Comparison of ENCODE assay signal across 25 cellular contexts in genomic region chr11:79942071-79942470, GRCh38.
"Had no signal": no experiment of that assay in that cellular context is flagged by ENCODE, and none has a peak within 500 bp of the region (broad histone marks: within the 10 kb centered on the region; RNA-seq: fewer than 3 reads in every experiment).

No MANE protein-coding gene starts in this region.

- H3K27me3 ChIP-seq: gastrocnemius medialis, neutrophil, ovary, upper lobe of left lung had no signal

- ATAC-seq: activated T-cell treated with anti-CD3 and anti-CD28 coated beads, Interleukin-2, amount 50 U/mL, for 72 hours; gastrocnemius medialis; left ventricle myocardium superior; natural killer cell treated with Interleukin-12 subunit alpha and Interleukin-12 subunit beta and Interleukin-15 and Interleukin-18, amount 100 ng/mL, for 72 hours; stimulated activated naive B cell treated with anti-CD40 and anti-IgM and Interleukin-4, amounts not matched to agents 10 μg/mL and 1 μg/mL and 100 μg/mL, for 72 hours had no signal

- H3K9me3 Mint-ChIP-seq: activated B cell treated with CpG ODN at 0.5 μM for 24 hours; activated naive CD4-positive, alpha-beta T cell treated with anti-CD3 and anti-CD28 coated beads for 36 hours; brain had no signal

- H3K9me3 ChIP-seq: gastrocnemius medialis, neutrophil, ovary, prostate gland, thoracic aorta, upper lobe of left lung had no signal

- H3K27me3 Mint-ChIP-seq: activated B cell treated with CpG ODN at 0.5 μM for 24 hours; activated CD4-positive, alpha-beta memory T cell treated with anti-CD3 and anti-CD28 coated beads, Interleukin-2, amount 10 ng/mL, durations not matched to agents 7 days and 5 days; natural killer cell treated with Interleukin-12 subunit alpha and Interleukin-12 subunit beta and Interleukin-15 and Interleukin-18, amount 100 ng/mL, for 72 hours; stimulated activated naive B cell treated with anti-CD40 and anti-IgM and Interleukin-4, amounts not matched to agents 10 μg/mL and 1 μg/mL and 100 μg/mL, for 72 hours had no signal

- H3K4me3 Mint-ChIP-seq: activated B cell treated with CpG ODN at 0.5 μM for 24 hours; activated CD4-positive, alpha-beta memory T cell treated with anti-CD3 and anti-CD28 coated beads, Interleukin-2, amount 10 ng/mL, durations not matched to agents 7 days and 5 days; activated naive CD4-positive, alpha-beta T cell treated with anti-CD3 and anti-CD28 coated beads for 36 hours; activated T-cell treated with anti-CD3 and anti-CD28 coated beads, Interleukin-2, amount 50 U/mL, for 72 hours; brain; memory B cell; natural killer cell treated with Interleukin-12 subunit alpha and Interleukin-12 subunit beta and Interleukin-15 and Interleukin-18, amount 100 ng/mL, for 72 hours; stimulated activated naive B cell treated with anti-CD40 and anti-IgM and Interleukin-4, amounts not matched to agents 10 μg/mL and 1 μg/mL and 100 μg/mL, for 72 hours had no signal

- DNase-seq: activated B cell treated with CpG ODN at 0.5 μM for 24 hours; activated CD4-positive, alpha-beta memory T cell treated with anti-CD3 and anti-CD28 coated beads, Interleukin-2, amount 10 ng/mL, durations not matched to agents 7 days and 5 days; activated CD4-positive, alpha-beta T cell treated with anti-CD3 and anti-CD28 coated beads for 4 hours; activated effector memory CD4-positive, alpha-beta T cell treated with Interleukin-2 at 50 U/mL for 16 hours; activated naive CD4-positive, alpha-beta T cell treated with anti-CD3 and anti-CD28 coated beads for 36 hours; activated T-cell treated with anti-CD3 and anti-CD28 coated beads, Interleukin-2, amount 50 U/mL, for 72 hours; aorta; central memory CD4-positive, alpha-beta T cell; dermis blood vessel endothelial cell; effector CD8-positive, alpha-beta T cell; gastrocnemius medialis; hippocampal formation; left ventricle myocardium superior; ovary; stimulated activated CD4-positive, alpha-beta T cell treated with anti-CD3 and anti-CD28 coated beads, Interleukin-2, amount 100 ng/mL, for 48 hours; stimulated activated CD8-positive, alpha-beta memory T cell treated with anti-CD3 and anti-CD28 coated beads, Interleukin-4, amount 100 ng/mL, for 48 hours; stimulated activated naive B cell treated with anti-CD40 and anti-IgM and Interleukin-4, amounts not matched to agents 10 μg/mL and 1 μg/mL and 100 μg/mL, for 72 hours; T1000; upper lobe of left lung had no signal

- H3K4me1 ChIP-seq: gastrocnemius medialis, prostate gland, upper lobe of left lung had no signal

- H3K27ac Mint-ChIP-seq: activated B cell treated with CpG ODN at 0.5 μM for 24 hours; activated CD4-positive, alpha-beta memory T cell treated with anti-CD3 and anti-CD28 coated beads, Interleukin-2, amount 10 ng/mL, durations not matched to agents 7 days and 5 days; activated naive CD4-positive, alpha-beta T cell treated with anti-CD3 and anti-CD28 coated beads for 36 hours; activated T-cell treated with anti-CD3 and anti-CD28 coated beads, Interleukin-2, amount 50 U/mL, for 72 hours; brain; memory B cell; natural killer cell treated with Interleukin-12 subunit alpha and Interleukin-12 subunit beta and Interleukin-15 and Interleukin-18, amount 100 ng/mL, for 72 hours; stimulated activated naive B cell treated with anti-CD40 and anti-IgM and Interleukin-4, amounts not matched to agents 10 μg/mL and 1 μg/mL and 100 μg/mL, for 72 hours had no signal

- H3K27ac ChIP-seq: gastrocnemius medialis, neutrophil, ovary, prostate gland, thoracic aorta, upper lobe of left lung had no signal

- H3K4me3 ChIP-seq: gastrocnemius medialis, ovary, prostate gland, thoracic aorta, upper lobe of left lung had no signal

- H3K36me3 ChIP-seq: gastrocnemius medialis, neutrophil, ovary, prostate gland, thoracic aorta, upper lobe of left lung had no signal

- H3K36me3 Mint-ChIP-seq: brain; memory B cell; stimulated activated naive B cell treated with anti-CD40 and anti-IgM and Interleukin-4, amounts not matched to agents 10 μg/mL and 1 μg/mL and 100 μg/mL, for 72 hours had no signal

- H3K4me1 Mint-ChIP-seq: activated B cell treated with CpG ODN at 0.5 μM for 24 hours; activated CD4-positive, alpha-beta memory T cell treated with anti-CD3 and anti-CD28 coated beads, Interleukin-2, amount 10 ng/mL, durations not matched to agents 7 days and 5 days; brain; memory B cell; stimulated activated naive B cell treated with anti-CD40 and anti-IgM and Interleukin-4, amounts not matched to agents 10 μg/mL and 1 μg/mL and 100 μg/mL, for 72 hours had no signal
